ENCODE assay signal across 9 cellular contexts in genomic region chr10:69360485-69361302, GRCh38. TPM values are rescaled to one million over a fixed set of nuclear protein-coding genes. Genes with fewer than 3 reads are reported as not detected.
DNase-seq lines count a peak whose midpoint lies in the region; ATAC-seq and TF ChIP-seq lines count a peak whose summit lies in the region.
"Had no signal": no experiment of that assay in that cellular context is flagged by ENCODE, and none has a peak within 500 bp of the region (broad histone marks: within the 10 kb centered on the region; RNA-seq: fewer than 3 reads in every experiment).

No MANE protein-coding gene starts in this region.

- no peak for TF ChIP-seq CTCF in AG09309 (IDR thresholded peaks at IDR 0.05; ENCODE audit: control insufficient read depth, insufficient read depth, low read depth, low read length, missing control alignments)

- no peak for ATAC-seq in HG03342 (IDR thresholded peaks at IDR 0.05; ENCODE audit: unreplicated experiment)
- no peak for ATAC-seq in GM19324 (IDR thresholded peaks at IDR 0.05; ENCODE audit: low FRiP score, unreplicated experiment)
- ATAC-seq: GM12878 had no signal

- DNase-seq in AG09309 (ENCODE audit: low read depth) (peak; percentile 62), NCI-H1092 (lab: John Stamatoyannopoulos, UW) (peak; percentile 32), dermis blood vessel endothelial cell (peak; percentile 54), myocyte (ENCODE audit: low read depth) (peak; percentile 68), NCI-H2227 (lab: John Stamatoyannopoulos, UW; ENCODE audit: unreplicated experiment) (no peak), SKM-1 (lab: John Stamatoyannopoulos, UW; ENCODE audit: unreplicated experiment) (no peak)

- no peak overlapping the region for H3K4me3 ChIP-seq in AG09309 (ENCODE audit: control insufficient read depth, low read depth, low read length)
- H3K4me3 ChIP-seq: GM12878 had no signal

RNA-seq across cellular contexts. Expression of gene TACR2, which starts 56.0 kb away (rescaled TPM):
- total RNA-seq in dermis blood vessel endothelial cell (0.09 and 0.34 TPM in 2 replicates), myocyte (0.08 TPM in 1 of 2 replicates, not detected in the other)
- 1.8 TPM for polyA plus RNA-seq in myocyte (2012)
- total RNA-seq: GM12878 had no signal

Comparison
In these comparisons a context has a peak if more than half of its experiments do, and no peak if none do; other contexts are left out.
1. DNase-seq: peak in AG09309 (single experiment), NCI-H1092 (single experiment), dermis blood vessel endothelial cell (single experiment) and myocyte (single experiment); none in NCI-H2227 (single experiment) and SKM-1 (single experiment).